ENCODE assay signal across 35 cellular contexts in the genomic region with DNA sequence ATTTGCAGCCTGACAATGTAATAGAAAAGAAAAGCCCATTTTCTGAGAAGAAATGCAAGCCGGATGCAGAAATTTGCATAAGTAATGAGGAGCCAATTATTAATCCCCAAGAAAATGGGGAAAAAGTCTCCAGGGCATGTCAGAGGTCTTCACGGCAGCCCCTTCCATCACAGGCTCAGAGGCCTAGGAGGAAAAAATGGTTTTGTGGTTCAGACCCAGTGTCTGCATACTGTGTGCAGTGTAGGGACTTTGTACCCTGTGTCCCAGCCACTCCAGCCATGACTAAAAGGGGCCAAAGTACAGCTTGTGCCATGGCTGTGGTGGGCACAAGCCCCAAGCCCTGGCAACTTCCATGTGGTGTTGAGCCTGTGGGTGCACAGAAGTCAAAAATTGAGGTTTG.
"Had no signal": no experiment of that assay in that cellular context is flagged by ENCODE, and none has a peak within 500 bp of the region (broad histone marks: within the 10 kb centered on the region; RNA-seq: fewer than 3 reads in every experiment).

No MANE protein-coding gene starts in this region.

- H3K36me3 ChIP-seq: MG63 had no signal

- H3K4me3 ChIP-seq: MG63 had no signal

- H3K9me3 ChIP-seq: MG63 had no signal

- DNase-seq: Kasumi-1, MG63, MM.1S, MV-4-11, NCI-H1048, NCI-H1092, NCI-H1092 treated with DMSO at 0.1 percent for 48 hours, NCI-H1105, NCI-H1105 treated with DMSO at 0.1 percent for 48 hours, NCI-H1417, NCI-H1417 treated with DMSO at 0.1 percent for 48 hours, NCI-H1436, NCI-H1436 treated with DMSO at 0.1 percent for 48 hours, NCI-H146, NCI-H1694, NCI-H1694 treated with DMSO at 0.1 percent for 48 hours, NCI-H187, NCI-H187 treated with DMSO at 0.1 percent for 48 hours, NCI-H1930, NCI-H2029, NCI-H2029 treated with DMSO at 0.1 percent for 48 hours, NCI-H2081, NCI-H2081 treated with DMSO at 0.1 percent for 48 hours, NCI-H2107, NCI-H2171, NCI-H2171 treated with DMSO at 0.1 percent for 48 hours, NCI-H2227 treated with DMSO at 0.1 percent for 48 hours, NCI-H226, NCI-H345, NCI-H446, NCI-H446 treated with DMSO at 0.1 percent for 48 hours, NCI-H510A, NCI-H510A treated with DMSO at 0.1 percent for 48 hours, NCI-H524, NCI-H524 treated with DMSO at 0.1 percent for 48 hours had no signal

- H3K27me3 ChIP-seq: MG63 had no signal
